Comparison of ENCODE assay signal across 1 cellular context in genomic region chr21:46375560-46376230, GRCh38.
TF ChIP-seq lines count a peak whose summit lies in the region.

No MANE protein-coding gene starts in this region.

TF ChIP-seq in HepG2, 621 proteins besides CTCF, POLR2A, EP300 and RAD21:
- TF ChIP-seq NCOA2 (CRISPR knock-in tag; IDR thresholded peaks at IDR 0.05) (no peak), E2F2 (CRISPR knock-in tag; IDR thresholded peaks at IDR 0.05; ENCODE audit: borderline replicate concordance) (no peak), ETS1 (CRISPR knock-in tag; IDR thresholded peaks at IDR 0.05) (no peak), MNT (IDR thresholded peaks at IDR 0.05) (no peak), DBP (CRISPR knock-in tag; IDR thresholded peaks at IDR 0.05; ENCODE audit: not compliant biosample characterization) (no peak), MXD4 (CRISPR knock-in tag; IDR thresholded peaks at IDR 0.05) (no peak), ATRX (CRISPR knock-in tag; IDR thresholded peaks at IDR 0.05; ENCODE audit: borderline replicate concordance) (no peak)
